8 cellular contexts compared by ENCODE assay signal in the genomic region with DNA sequence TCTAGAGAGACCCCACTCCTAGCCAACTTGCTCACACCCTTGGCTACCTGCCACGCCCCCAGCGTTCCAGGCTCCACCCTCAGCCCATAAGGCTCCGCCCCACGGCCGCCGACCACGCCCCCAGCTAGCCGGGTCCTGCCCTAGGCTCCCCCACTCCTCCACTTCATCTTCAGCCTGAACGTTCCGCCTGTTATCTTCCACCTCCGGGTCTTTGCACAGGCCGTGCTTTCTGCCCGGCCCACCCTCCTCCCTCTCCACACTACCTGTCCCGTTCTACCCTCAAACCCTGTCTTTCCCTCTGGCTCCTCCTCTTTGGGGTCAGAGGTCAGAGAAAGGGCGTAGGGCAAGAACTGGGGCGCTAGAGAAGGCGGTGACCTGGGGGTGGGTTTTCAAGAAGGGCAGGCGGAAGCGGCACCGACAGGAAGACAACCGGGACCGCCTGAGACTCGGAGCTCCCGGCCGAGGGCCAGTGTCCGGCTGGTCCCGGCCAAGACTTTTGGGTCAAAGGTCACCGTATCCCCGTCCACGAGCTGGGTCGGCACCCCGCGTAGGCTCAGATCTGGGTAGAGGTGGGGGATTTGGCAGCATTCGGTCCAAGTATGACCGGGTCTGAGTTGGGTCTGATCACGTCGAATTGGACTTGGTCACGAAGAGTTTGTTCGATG. TPM values are rescaled to one million over a fixed set of nuclear protein-coding genes. Genes with fewer than 3 reads are reported as not detected.
DNase-seq lines count a peak whose midpoint lies in the region.

No MANE protein-coding gene starts in this region.

- no peaks in the 10 kb centered on the region for H3K36me3 ChIP-seq in trophoblast cell (ENCODE audit: control insufficient read depth in 1 of 2, insufficient read depth in 2 of 2, low read length in 2 of 2)

- peak overlapping the region; percentile 68 for H3K9ac ChIP-seq in trophoblast cell (ENCODE audit: low read length)

- H3K4ac ChIP-seq in trophoblast cell (ENCODE audit: low read depth, low read length): peak overlapping the region; percentile 25

- peaks cover 23% of the 10 kb centered on the region for H3K4me1 Mint-ChIP-seq in activated T-cell treated with anti-CD3 and anti-CD28 coated beads, Interleukin-2, amount 50 U/mL, for 24 hours (ENCODE audit: low read depth)

- peak overlapping the region; percentile 74 for H3K4me3 Mint-ChIP-seq in activated T-cell treated with anti-CD3 and anti-CD28 coated beads, Interleukin-2, amount 50 U/mL, for 24 hours

- H3K27me3 Mint-ChIP-seq in activated T-cell treated with anti-CD3 and anti-CD28 coated beads, Interleukin-2, amount 50 U/mL, for 24 hours: peaks cover 65% of the 10 kb centered on the region

- H3K79me2 ChIP-seq in trophoblast cell (ENCODE audit: control insufficient read depth, insufficient read depth, low read length, poor library complexity): peaks cover 3% of the 10 kb centered on the region

- peak overlapping the region; percentile 45 for H2BK120ac ChIP-seq in trophoblast cell (ENCODE audit: insufficient read depth, low read length, poor library complexity)

- H3K4me2 ChIP-seq in trophoblast cell (ENCODE audit: low read length): peak overlapping the region; percentile 72

- peak overlapping the region; percentile 95 for H4K8ac ChIP-seq in trophoblast cell (ENCODE audit: low read depth, low read length)

- H3K27me3 ChIP-seq in trophoblast cell (ENCODE audit: insufficient read depth, low read length): peaks cover 7% of the 10 kb centered on the region

- H3K23ac ChIP-seq in trophoblast cell (ENCODE audit: low read length): no peak overlapping the region

- H4K12ac ChIP-seq in trophoblast cell (ENCODE audit: low read depth, low read length): peak overlapping the region; percentile 81

- peak; percentile 65 for DNase-seq in activated CD4-positive, alpha-beta T cell treated with anti-CD3 and anti-CD28 coated beads for 48 hours
- no peak for DNase-seq in activated CD4-positive, alpha-beta T cell treated with anti-CD3 and anti-CD28 coated beads for 1 hour
- DNase-seq in NCI-H2029 (lab: John Stamatoyannopoulos, UW) (peak; percentile 68), glomerular visceral epithelial cell (ENCODE audit: extremely low spot score) (peak; percentile 23), trophoblast cell (peak in 1 of 2 donors; percentile 21), NCI-H510A treated with DMSO at 0.1 percent for 48 hours (lab: John Stamatoyannopoulos, UW) (no peak), activated gamma-delta T cell treated with Interleukin-2 at 50 U/mL for 16 hours (no peak)
- DNase-seq in activated T-cell treated with anti-CD3 and anti-CD28 coated beads, Interleukin-2, amount 50 U/mL, for 24 hours: peak; percentile 67

- H2BK12ac ChIP-seq in trophoblast cell (ENCODE audit: low read length): peak overlapping the region; percentile 9

- H3K79me1 ChIP-seq in trophoblast cell (ENCODE audit: low read length): peaks cover 10% of the 10 kb centered on the region

- peak overlapping the region; percentile 34 for H2BK5ac ChIP-seq in trophoblast cell (ENCODE audit: low read depth, low read length, poor library complexity)

- H4K91ac ChIP-seq in trophoblast cell (ENCODE audit: low read depth, low read length): peak overlapping the region; percentile 90

- H3K4me3 ChIP-seq in trophoblast cell (ENCODE audit: low read depth, low read length): peak overlapping the region; percentile 72

- no CpG with 5 or more reads among the region's 39 CpGs for WGBS in trophoblast cell (ENCODE audit: extremely low coverage, insufficient coverage, insufficient read length)

- H3K14ac ChIP-seq in trophoblast cell (ENCODE audit: low read length): peak overlapping the region; percentile 75

- peak overlapping the region; percentile 87 for H3K18ac ChIP-seq in trophoblast cell (ENCODE audit: low read length)

- H3K27ac Mint-ChIP-seq in activated T-cell treated with anti-CD3 and anti-CD28 coated beads, Interleukin-2, amount 50 U/mL, for 24 hours: peak overlapping the region; percentile 70

- H3K27ac ChIP-seq in trophoblast cell (ENCODE audit: low read depth, low read length): peak overlapping the region; percentile 40

- peak overlapping the region; percentile 83 for H2AFZ ChIP-seq in trophoblast cell (ENCODE audit: insufficient read depth, low read length, poor library complexity)

- no peaks in the 10 kb centered on the region for H3K9me3 ChIP-seq in trophoblast cell (ENCODE audit: insufficient read depth, low read depth, low read length)

- peaks cover 7 to 10% of the 10 kb centered on the region in 2 experiments for H3K4me1 ChIP-seq in trophoblast cell (ENCODE audit: control insufficient read depth in 1 of 2, insufficient read depth in 2 of 2, low read length in 2 of 2)

- no peak overlapping the region for H2AK5ac ChIP-seq in trophoblast cell (ENCODE audit: low read length)

- no peaks in the 10 kb centered on the region for H3K36me3 Mint-ChIP-seq in activated T-cell treated with anti-CD3 and anti-CD28 coated beads, Interleukin-2, amount 50 U/mL, for 24 hours (ENCODE audit: low read depth)

- H3K9me3 Mint-ChIP-seq in activated T-cell treated with anti-CD3 and anti-CD28 coated beads, Interleukin-2, amount 50 U/mL, for 24 hours: no peaks in the 10 kb centered on the region

RNA-seq across cellular contexts. Expression of gene PDE4C, which starts 2.2 kb away (rescaled TPM):
- polyA plus RNA-seq in trophoblast cell (2013): 0.38 and 0.60 TPM in 2 replicates

RNA-seq across cellular contexts. Expression of gene RAB3A, which starts 20.1 kb away (rescaled TPM):
- 2.5 and 3.0 TPM in 2 replicates for polyA plus RNA-seq in trophoblast cell (2013)

RNA-seq across cellular contexts. Expression of gene MPV17L2, which starts 31.0 kb away (rescaled TPM):
- polyA plus RNA-seq in trophoblast cell (2013): 26.0 and 26.7 TPM in 2 replicates

RNA-seq across cellular contexts. Expression of gene IQCN, which starts 50.3 kb away (rescaled TPM):
- polyA plus RNA-seq in trophoblast cell (2013): 1.7 and 1.8 TPM in 2 replicates

RNA-seq across cellular contexts. Expression of gene IFI30, which starts 50.4 kb away (rescaled TPM):
- polyA plus RNA-seq in trophoblast cell (2013): 4.4 and 4.9 TPM in 2 replicates

Comparison
In these comparisons a context has a peak if more than half of its experiments do, and no peak if none do; other contexts are left out.
1. DNase-seq: peak in activated CD4-positive, alpha-beta T cell treated with anti-CD3 and anti-CD28 coated beads for 48 hours (single experiment), NCI-H2029 (single experiment), activated T-cell treated with anti-CD3 and anti-CD28 coated beads, Interleukin-2, amount 50 U/mL, for 24 hours (single experiment) and glomerular visceral epithelial cell (single experiment); none in activated CD4-positive, alpha-beta T cell treated with anti-CD3 and anti-CD28 coated beads for 1 hour (single experiment), NCI-H510A treated with DMSO at 0.1 percent for 48 hours (single experiment) and activated gamma-delta T cell treated with Interleukin-2 at 50 U/mL for 16 hours (single experiment).